Comparison of ENCODE assay signal across 1 cellular context in genomic region chr1:231421971-231422797, GRCh38.
TF ChIP-seq lines count a peak whose summit lies in the region.

Gene EGLN1 (minus strand): TSS chr1:231422287. CDS start chr1:231421888, 399 bp downstream.

TF ChIP-seq in K562, 482 proteins besides CTCF, POLR2A, EP300 and RAD21 (continued from another document and continues in another):
- TF ChIP-seq, protein P1, sequence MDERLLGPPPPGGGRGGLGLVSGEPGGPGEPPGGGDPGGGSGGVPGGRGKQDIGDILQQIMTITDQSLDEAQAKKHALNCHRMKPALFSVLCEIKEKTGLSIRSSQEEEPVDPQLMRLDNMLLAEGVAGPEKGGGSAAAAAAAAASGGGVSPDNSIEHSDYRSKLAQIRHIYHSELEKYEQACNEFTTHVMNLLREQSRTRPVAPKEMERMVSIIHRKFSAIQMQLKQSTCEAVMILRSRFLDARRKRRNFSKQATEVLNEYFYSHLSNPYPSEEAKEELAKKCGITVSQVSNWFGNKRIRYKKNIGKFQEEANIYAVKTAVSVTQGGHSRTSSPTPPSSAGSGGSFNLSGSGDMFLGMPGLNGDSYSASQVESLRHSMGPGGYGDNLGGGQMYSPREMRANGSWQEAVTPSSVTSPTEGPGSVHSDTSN (CRISPR knock-in tag; IDR thresholded peaks at IDR 0.05; ENCODE audit: low read depth): no peak
- TF ChIP-seq, protein P1 (tag; conservative IDR thresholded peaks at IDR 0.05; ENCODE audit: low read depth): no peak
- TF ChIP-seq ZNF324 (CRISPR knock-in tag; IDR thresholded peaks at IDR 0.05) (no peak), CBX1 (IDR thresholded peaks at IDR 0.05; ENCODE audit: low read depth) (0 out of 2 replicates have a peak, but pooled peaks have one; percentile 24), ZNF639 (CRISPR knock-in tag; conservative IDR thresholded peaks at IDR 0.05 in 1 of 2, IDR thresholded peaks at IDR 0.05 in 1 of 2) (peak in 1 of 2 experiments; percentile 96; a peak in 2 of 4 replicates), ZNF175 (CRISPR knock-in tag; IDR thresholded peaks at IDR 0.05; ENCODE audit: low read depth) (no peak), ZNF436 (CRISPR knock-in tag; IDR thresholded peaks at IDR 0.05) (no peak), NFIX (CRISPR knock-in tag; IDR thresholded peaks at IDR 0.05; ENCODE audit: low read depth) (no peak), ZNF224 (CRISPR knock-in tag; IDR thresholded peaks at IDR 0.05) (no peak), L3MBTL2 (IDR thresholded peaks at IDR 0.05) (peak; percentile 90), RCOR1 (IDR thresholded peaks at IDR 0.05; ENCODE audit: borderline replicate concordance in 1 of 2, low read depth in 2 of 2, low read length in 2 of 2) (peak in 1 of 2 experiments; percentile 65; a peak in 2 of 4 replicates), ATF6 (CRISPR knock-in tag; IDR thresholded peaks at IDR 0.05) (no peak), SMAD2 (IDR thresholded peaks at IDR 0.05; ENCODE audit: low read depth, low read length) (no peak; the same call in 1 of the 2 replicates), SNIP1 (IDR thresholded peaks at IDR 0.05; ENCODE audit: low read depth) (no peak), ZNF583 (CRISPR knock-in tag; IDR thresholded peaks at IDR 0.05) (peak; percentile 57; the same call in 1 of the 2 replicates), ZNF511 (CRISPR knock-in tag; IDR thresholded peaks at IDR 0.05) (no peak), MED1 (CRISPR knock-in tag; IDR thresholded peaks at IDR 0.05; ENCODE audit: borderline replicate concordance) (no peak), SRF (CRISPR knock-in tag; IDR thresholded peaks at IDR 0.05) (no peak), ZNF143 (CRISPR knock-in tag; IDR thresholded peaks at IDR 0.05) (no peak), RREB1 (CRISPR knock-in tag; IDR thresholded peaks at IDR 0.05) (peak; percentile 71; the same call in 1 of the 2 replicates), TAF15 (IDR thresholded peaks at IDR 0.05; ENCODE audit: low read depth, low read length) (no peak), HEY1 (CRISPR knock-in tag; IDR thresholded peaks at IDR 0.05; ENCODE audit: borderline replicate concordance) (no peak), SPI1 (IDR thresholded peaks at IDR 0.05; ENCODE audit: borderline replicate concordance, low read depth, low read length) (peak; percentile 7; the same call in 1 of the 2 replicates), HSF4 (CRISPR knock-in tag; IDR thresholded peaks at IDR 0.05; ENCODE audit: borderline replicate concordance) (no peak), ZNF174 (CRISPR knock-in tag; IDR thresholded peaks at IDR 0.05) (no peak), FOXP1 (CRISPR knock-in tag; IDR thresholded peaks at IDR 0.05) (no peak)
- TF ChIP-seq, protein P2, sequence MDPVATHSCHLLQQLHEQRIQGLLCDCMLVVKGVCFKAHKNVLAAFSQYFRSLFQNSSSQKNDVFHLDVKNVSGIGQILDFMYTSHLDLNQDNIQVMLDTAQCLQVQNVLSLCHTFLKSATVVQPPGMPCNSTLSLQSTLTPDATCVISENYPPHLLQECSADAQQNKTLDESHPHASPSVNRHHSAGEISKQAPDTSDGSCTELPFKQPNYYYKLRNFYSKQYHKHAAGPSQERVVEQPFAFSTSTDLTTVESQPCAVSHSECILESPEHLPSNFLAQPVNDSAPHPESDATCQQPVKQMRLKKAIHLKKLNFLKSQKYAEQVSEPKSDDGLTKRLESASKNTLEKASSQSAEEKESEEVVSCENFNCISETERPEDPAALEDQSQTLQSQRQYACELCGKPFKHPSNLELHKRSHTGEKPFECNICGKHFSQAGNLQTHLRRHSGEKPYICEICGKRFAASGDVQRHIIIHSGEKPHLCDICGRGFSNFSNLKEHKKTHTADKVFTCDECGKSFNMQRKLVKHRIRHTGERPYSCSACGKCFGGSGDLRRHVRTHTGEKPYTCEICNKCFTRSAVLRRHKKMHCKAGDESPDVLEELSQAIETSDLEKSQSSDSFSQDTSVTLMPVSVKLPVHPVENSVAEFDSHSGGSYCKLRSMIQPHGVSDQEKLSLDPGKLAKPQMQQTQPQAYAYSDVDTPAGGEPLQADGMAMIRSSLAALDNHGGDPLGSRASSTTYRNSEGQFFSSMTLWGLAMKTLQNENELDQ (CRISPR knock-in tag; IDR thresholded peaks at IDR 0.05; ENCODE audit: borderline replicate concordance): no peak
- TF ChIP-seq, protein P3, sequence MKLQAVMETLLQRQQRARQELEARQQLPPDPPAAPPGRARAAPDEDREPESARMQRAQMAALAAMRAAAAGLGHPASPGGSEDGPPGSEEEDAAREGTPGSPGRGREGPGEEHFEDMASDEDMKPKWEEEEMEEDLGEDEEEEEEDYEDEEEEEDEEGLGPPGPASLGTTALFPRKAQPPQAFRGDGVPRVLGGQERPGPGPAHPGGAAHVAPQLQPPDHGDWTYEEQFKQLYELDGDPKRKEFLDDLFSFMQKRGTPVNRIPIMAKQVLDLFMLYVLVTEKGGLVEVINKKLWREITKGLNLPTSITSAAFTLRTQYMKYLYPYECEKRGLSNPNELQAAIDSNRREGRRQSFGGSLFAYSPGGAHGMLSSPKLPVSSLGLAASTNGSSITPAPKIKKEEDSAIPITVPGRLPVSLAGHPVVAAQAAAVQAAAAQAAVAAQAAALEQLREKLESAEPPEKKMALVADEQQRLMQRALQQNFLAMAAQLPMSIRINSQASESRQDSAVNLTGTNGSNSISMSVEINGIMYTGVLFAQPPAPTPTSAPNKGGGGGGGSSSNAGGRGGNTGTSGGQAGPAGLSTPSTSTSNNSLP (IDR thresholded peaks at IDR 0.05; ENCODE audit: borderline replicate concordance, low read depth, low read length): 0 out of 2 replicates have a peak, but pooled peaks have one; percentile 26
- TF ChIP-seq, protein P4, sequence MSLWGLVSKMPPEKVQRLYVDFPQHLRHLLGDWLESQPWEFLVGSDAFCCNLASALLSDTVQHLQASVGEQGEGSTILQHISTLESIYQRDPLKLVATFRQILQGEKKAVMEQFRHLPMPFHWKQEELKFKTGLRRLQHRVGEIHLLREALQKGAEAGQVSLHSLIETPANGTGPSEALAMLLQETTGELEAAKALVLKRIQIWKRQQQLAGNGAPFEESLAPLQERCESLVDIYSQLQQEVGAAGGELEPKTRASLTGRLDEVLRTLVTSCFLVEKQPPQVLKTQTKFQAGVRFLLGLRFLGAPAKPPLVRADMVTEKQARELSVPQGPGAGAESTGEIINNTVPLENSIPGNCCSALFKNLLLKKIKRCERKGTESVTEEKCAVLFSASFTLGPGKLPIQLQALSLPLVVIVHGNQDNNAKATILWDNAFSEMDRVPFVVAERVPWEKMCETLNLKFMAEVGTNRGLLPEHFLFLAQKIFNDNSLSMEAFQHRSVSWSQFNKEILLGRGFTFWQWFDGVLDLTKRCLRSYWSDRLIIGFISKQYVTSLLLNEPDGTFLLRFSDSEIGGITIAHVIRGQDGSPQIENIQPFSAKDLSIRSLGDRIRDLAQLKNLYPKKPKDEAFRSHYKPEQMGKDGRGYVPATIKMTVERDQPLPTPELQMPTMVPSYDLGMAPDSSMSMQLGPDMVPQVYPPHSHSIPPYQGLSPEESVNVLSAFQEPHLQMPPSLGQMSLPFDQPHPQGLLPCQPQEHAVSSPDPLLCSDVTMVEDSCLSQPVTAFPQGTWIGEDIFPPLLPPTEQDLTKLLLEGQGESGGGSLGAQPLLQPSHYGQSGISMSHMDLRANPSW (CRISPR knock-in tag; IDR thresholded peaks at IDR 0.05): no peak
- TF ChIP-seq, protein P5, sequence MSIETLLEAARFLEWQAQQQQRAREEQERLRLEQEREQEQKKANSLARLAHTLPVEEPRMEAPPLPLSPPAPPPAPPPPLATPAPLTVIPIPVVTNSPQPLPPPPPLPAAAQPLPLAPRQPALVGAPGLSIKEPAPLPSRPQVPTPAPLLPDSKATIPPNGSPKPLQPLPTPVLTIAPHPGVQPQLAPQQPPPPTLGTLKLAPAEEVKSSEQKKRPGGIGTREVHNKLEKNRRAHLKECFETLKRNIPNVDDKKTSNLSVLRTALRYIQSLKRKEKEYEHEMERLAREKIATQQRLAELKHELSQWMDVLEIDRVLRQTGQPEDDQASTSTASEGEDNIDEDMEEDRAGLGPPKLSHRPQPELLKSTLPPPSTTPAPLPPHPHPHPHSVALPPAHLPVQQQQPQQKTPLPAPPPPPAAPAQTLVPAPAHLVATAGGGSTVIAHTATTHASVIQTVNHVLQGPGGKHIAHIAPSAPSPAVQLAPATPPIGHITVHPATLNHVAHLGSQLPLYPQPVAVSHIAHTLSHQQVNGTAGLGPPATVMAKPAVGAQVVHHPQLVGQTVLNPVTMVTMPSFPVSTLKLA (conservative IDR thresholded peaks at IDR 0.05): peak; percentile 10 to 76; a peak in 2 of 4 replicates
- TF ChIP-seq, protein P6, sequence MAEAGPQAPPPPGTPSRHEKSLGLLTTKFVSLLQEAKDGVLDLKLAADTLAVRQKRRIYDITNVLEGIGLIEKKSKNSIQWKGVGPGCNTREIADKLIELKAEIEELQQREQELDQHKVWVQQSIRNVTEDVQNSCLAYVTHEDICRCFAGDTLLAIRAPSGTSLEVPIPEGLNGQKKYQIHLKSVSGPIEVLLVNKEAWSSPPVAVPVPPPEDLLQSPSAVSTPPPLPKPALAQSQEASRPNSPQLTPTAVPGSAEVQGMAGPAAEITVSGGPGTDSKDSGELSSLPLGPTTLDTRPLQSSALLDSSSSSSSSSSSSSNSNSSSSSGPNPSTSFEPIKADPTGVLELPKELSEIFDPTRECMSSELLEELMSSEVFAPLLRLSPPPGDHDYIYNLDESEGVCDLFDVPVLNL (CRISPR knock-in tag; IDR thresholded peaks at IDR 0.05; ENCODE audit: low read depth): peak; percentile 49; the same call in 1 of the 2 replicates
